Comparison of ENCODE assay signal across 15 cellular contexts in genomic region chr1:91592716-91593477, GRCh38.
"Had no signal": no experiment of that assay in that cellular context is flagged by ENCODE, and none has a peak within 500 bp of the region (broad histone marks: within the 10 kb centered on the region; RNA-seq: fewer than 3 reads in every experiment).

No MANE protein-coding gene starts in this region.

- H3K9me3 Mint-ChIP-seq: central memory CD8-positive, alpha-beta T cell had no signal

- H3K27me3 Mint-ChIP-seq: activated naive CD8-positive, alpha-beta T cell; central memory CD8-positive, alpha-beta T cell had no signal

- H3K27ac Mint-ChIP-seq: activated naive CD8-positive, alpha-beta T cell had no signal

- DNase-seq: anterior cingulate cortex; brain microvascular endothelial cell; hippocampal formation; nucleus accumbens; posterior cingulate gyrus; retina; SHP77; SK-N-SH; stimulated activated CD4-positive, alpha-beta T cell treated with anti-CD3 and anti-CD28 coated beads, Interleukin-12 subunit alpha, Interleukin-12 subunit beta, amount 100 ng/mL, for 4 hours; substantia nigra; WERI-Rb-1 had no signal

- H3K36me3 Mint-ChIP-seq: activated naive CD8-positive, alpha-beta T cell had no signal

- H3K4me3 Mint-ChIP-seq: central memory CD8-positive, alpha-beta T cell had no signal

- ATAC-seq: esophagus mucosa, left lobe of liver had no signal
